ENCODE assay signal across 9 cellular contexts in genomic region chr9:111632051-111632450, GRCh38. TPM values are rescaled to one million over a fixed set of nuclear protein-coding genes. Genes with fewer than 3 reads are reported as not detected.
DNase-seq lines count a peak whose midpoint lies in the region; ATAC-seq, FAIRE-seq and TF ChIP-seq lines count a peak whose summit lies in the region.
"Had no signal": no experiment of that assay in that cellular context is flagged by ENCODE, and none has a peak within 500 bp of the region (broad histone marks: within the 10 kb centered on the region; RNA-seq: fewer than 3 reads in every experiment).

No MANE protein-coding gene starts in this region.

- no peak for DNase-seq in activated naive CD4-positive, alpha-beta T cell treated with anti-CD3 and anti-CD28 coated beads, Interleukin-2, amount 50 U/mL, for 16 hours
- peak; percentile 23 for DNase-seq in HepG2 (ENCODE audit: low spot score)
- DNase-seq in upper lobe of left lung, result no peak
- DNase-seq in NCI-H187 treated with DMSO at 0.1 percent for 48 hours (lab: John Stamatoyannopoulos, UW), result no peak
- no peak for DNase-seq in COR-L47 (lab: John Stamatoyannopoulos, UW)

- H3K27ac ChIP-seq in HepG2 (ENCODE audit: extremely low read length, insufficient read depth, low read length) (peak overlapping the region; percentile 80), upper lobe of left lung (peak overlapping the region; percentile 89 to 95 (median 91))

- no peak for TF ChIP-seq RAD21 in HepG2 (CRISPR knock-in tag; IDR thresholded peaks at IDR 0.05)

- no TSS peak for BruUV-seq in HepG2 (replicated peaks; lab: Mats Ljungman, UMichigan)

- POLR2A ChIA-PET in HepG2 (lab: Yijun Ruan, JAX), result interaction anchor here (1.3 to 1.6 kb wide), 5 partner anchors 10 to 40 kb away, joined by 3 to 18 read pairs (median 5); partner anchors contain the start of genes GNG10 and PTGR1

- peak overlapping the region; percentile 99 for H3K4me3 Mint-ChIP-seq in activated naive CD4-positive, alpha-beta T cell treated with anti-CD3 and anti-CD28 coated beads, Interleukin-2, amount 50 U/mL, for 24 hours
- H3K4me3 Mint-ChIP-seq in activated naive CD8-positive, alpha-beta T cell, result peak overlapping the region; percentile 98

- H3K36me3 Mint-ChIP-seq in activated naive CD4-positive, alpha-beta T cell treated with anti-CD3 and anti-CD28 coated beads, Interleukin-2, amount 50 U/mL, for 24 hours, result peaks cover 3% of the 10 kb centered on the region
- peaks cover 3% of the 10 kb centered on the region for H3K36me3 Mint-ChIP-seq in activated naive CD8-positive, alpha-beta T cell

- TF ChIP-seq CTCF in HepG2 (CRISPR knock-in tag; IDR thresholded peaks at IDR 0.05), result no peak
- no peak for TF ChIP-seq CTCF in upper lobe of left lung (IDR thresholded peaks at IDR 0.05)

- H3K9me3 Mint-ChIP-seq in activated naive CD4-positive, alpha-beta T cell treated with anti-CD3 and anti-CD28 coated beads, Interleukin-2, amount 50 U/mL, for 24 hours, result no peaks in the 10 kb centered on the region
- H3K9me3 Mint-ChIP-seq in activated naive CD8-positive, alpha-beta T cell (ENCODE audit: low read depth), result no peaks in the 10 kb centered on the region

- no peak for FAIRE-seq in HepG2 (lab: Jason Lieb, UNC)
- FAIRE-seq: endometrium had no signal

- ATAC-seq in HepG2 (no peak), upper lobe of left lung (ENCODE audit: low FRiP score in 2 of 2) (no peak), HG02885 (IDR thresholded peaks at IDR 0.05; ENCODE audit: poor library complexity, unreplicated experiment) (no peak)

- TF ChIP-seq EP300 in HepG2 (IDR thresholded peaks at IDR 0.05; ENCODE audit: low read depth in 2 of 2, low read length in 2 of 2) (no peak), HepG2 (CRISPR knock-in tag; IDR thresholded peaks at IDR 0.05; ENCODE audit: borderline replicate concordance) (no peak), upper lobe of left lung (IDR thresholded peaks at IDR 0.05) (no peak)

- 10% methylated on average over 5 of the region's 5 CpGs for WGBS in HepG2 (ENCODE audit: low lambda C conversion rate)
- 36 to 42% methylated on average over 5 of the region's 5 CpGs for WGBS in upper lobe of left lung, 2 donors

- no peaks in the 10 kb centered on the region for H3K9me3 ChIP-seq in HepG2 (ENCODE audit: low read length)
- H3K9me3 ChIP-seq in upper lobe of left lung, result no peaks in the 10 kb centered on the region

- peaks cover 57% of the 10 kb centered on the region for H3K79me2 ChIP-seq in HepG2 (ENCODE audit: insufficient read depth, low read length)

- peak overlapping the region; percentile 89 for H3K27ac Mint-ChIP-seq in activated naive CD4-positive, alpha-beta T cell treated with anti-CD3 and anti-CD28 coated beads, Interleukin-2, amount 50 U/mL, for 24 hours
- peak overlapping the region; percentile 91 for H3K27ac Mint-ChIP-seq in activated naive CD8-positive, alpha-beta T cell

- H3K4me1 ChIP-seq in HepG2 (ENCODE audit: insufficient read depth, low read length) (peaks cover 65% of the 10 kb centered on the region), upper lobe of left lung (peaks cover 12 to 44% (median 32%) of the 10 kb centered on the region in 4 donors)

- H3K27me3 ChIP-seq in HepG2 (ENCODE audit: control insufficient read depth in 1 of 2, insufficient read depth in 2 of 2, low read length in 2 of 2), result no peaks in the 10 kb centered on the region; a peak in 1 of 5 replicates
- no peaks in the 10 kb centered on the region for H3K27me3 ChIP-seq in upper lobe of left lung

- H3K4me2 ChIP-seq in HepG2 (ENCODE audit: low read depth, low read length), result peak overlapping the region; percentile 89

- intact Hi-C loops in HepG2 (cut with micrococcal nuclease; ENCODE audit: unreplicated experiment), result no loop called here

- in situ Hi-C loops in HepG2 (cut with HindIII; ENCODE audit: extremely low pct_ligation_motif_present, low pct_unique_long_range_greater_than_20kb), result no loop called here

- TF ChIP-seq POLR2A in HepG2 (IDR thresholded peaks at IDR 0.05; ENCODE audit: insufficient read depth in 1 of 2, low read depth in 2 of 2, low read length in 2 of 2) (peak in 1 of 2 experiments; percentile 47; a peak in 1 of 4 replicates), upper lobe of left lung (IDR thresholded peaks at IDR 0.05) (no peak)

- no peaks in the 10 kb centered on the region for H3K27me3 Mint-ChIP-seq in activated naive CD4-positive, alpha-beta T cell treated with anti-CD3 and anti-CD28 coated beads, Interleukin-2, amount 50 U/mL, for 24 hours
- no peaks in the 10 kb centered on the region for H3K27me3 Mint-ChIP-seq in activated naive CD8-positive, alpha-beta T cell

- peaks cover 46% of the 10 kb centered on the region for H3K4me1 Mint-ChIP-seq in activated naive CD4-positive, alpha-beta T cell treated with anti-CD3 and anti-CD28 coated beads, Interleukin-2, amount 50 U/mL, for 24 hours
- H3K4me1 Mint-ChIP-seq in activated naive CD8-positive, alpha-beta T cell (ENCODE audit: low read depth), result peaks cover 47% of the 10 kb centered on the region

- no peak overlapping the region for H2AFZ ChIP-seq in HepG2 (ENCODE audit: low read length)

- CTCF ChIA-PET in HepG2 (lab: Yijun Ruan, JAX; ENCODE audit: low intra/inter-chr PET ratio, low total read pairs), result no interaction called here

- peak overlapping the region; percentile 72 to 98 (median 91) for H3K4me3 ChIP-seq in HepG2 (replicated peaks in 1 of 3; ENCODE audit: insufficient read depth in 1 of 3, low read depth in 2 of 3, low read length in 3 of 3)
- H3K4me3 ChIP-seq in upper lobe of left lung, result peak overlapping the region; percentile 73 to 86 (median 80)

- peaks cover 27% of the 10 kb centered on the region for H4K20me1 ChIP-seq in HepG2 (ENCODE audit: insufficient read depth, low read length)

- H3K36me3 ChIP-seq in HepG2 (replicated peaks in 1 of 2; ENCODE audit: control insufficient read depth in 1 of 2, insufficient read depth in 2 of 2, low read length in 2 of 2) (no peaks in the 10 kb centered on the region), upper lobe of left lung (no peaks in the 10 kb centered on the region)

- peak overlapping the region; percentile 96 for H3K9ac ChIP-seq in HepG2 (ENCODE audit: insufficient read depth, low read depth, low read length)

RNA-seq across cellular contexts. Expression of gene DNAJC25, which starts 0.9 kb away (rescaled TPM):
- total RNA-seq in HepG2 (2016; rRNA removed; fragmentation: Illumina TruSeq; extraction: Trizol), result 6.3 and 10.2 TPM in 2 replicates
- 2.4 and 2.5 TPM in 2 replicates for total RNA-seq in HepG2 (2016; cell fraction: cytosol; rRNA removed; fragmentation: Illumina TruSeq; extraction: Trizol; ENCODE audit: low read depth)
- 6.5 and 9.4 TPM in 2 replicates for total RNA-seq in HepG2 (2016; cell fraction: insoluble cytoplasmic fraction; rRNA removed; fragmentation: Illumina TruSeq; extraction: Trizol)
- total RNA-seq in HepG2 (2016; cell fraction: membrane; rRNA removed; fragmentation: Illumina TruSeq; extraction: Trizol), result 5.6 and 6.1 TPM in 2 replicates
- total RNA-seq in HepG2 (2016; cell fraction: nucleus; rRNA removed; fragmentation: Illumina TruSeq; extraction: Trizol), result 11.2 and 12.3 TPM in 2 replicates
- polyA plus RNA-seq in HepG2 (2011; rRNA removed), result 4.5 and 5.7 TPM in 2 replicates
- polyA plus RNA-seq in HepG2 (2011; cell fraction: cytosol; rRNA removed), result 3.0 and 3.2 TPM in 2 replicates
- 3.5 and 3.7 TPM in 2 replicates for polyA plus RNA-seq in HepG2 (2011; cell fraction: nucleus; rRNA removed)
- polyA plus RNA-seq in HepG2 (2012), result 4.8 and 8.4 TPM in 2 replicates
- 2.4 and 2.8 TPM in 2 replicates for polyA plus RNA-seq in HepG2 (2016; cell fraction: cytosol; fragmentation: Illumina TruSeq; extraction: Trizol; ENCODE audit: low read depth)
- polyA plus RNA-seq in HepG2 (2016; cell fraction: insoluble cytoplasmic fraction; fragmentation: Illumina TruSeq; extraction: Trizol; ENCODE audit: low read depth), result 7.8 TPM in 2 replicates
- polyA plus RNA-seq in HepG2 (2016; cell fraction: membrane; fragmentation: Illumina TruSeq; extraction: Trizol; ENCODE audit: low read depth), result 5.4 and 6.1 TPM in 2 replicates
- polyA plus RNA-seq in HepG2 (2016; cell fraction: nucleus; fragmentation: Illumina TruSeq; extraction: Trizol; ENCODE audit: insufficient read depth, low read depth), result 25.6 and 26.2 TPM in 2 replicates
- 1.5 and 1.8 TPM in 2 replicates for polyA minus RNA-seq in HepG2 (2011; rRNA and poly(A)+ RNA removed; ENCODE audit: low replicate concordance)
- polyA minus RNA-seq in HepG2 (2011; cell fraction: cytosol; rRNA and poly(A)+ RNA removed), result 0.79 and 1.7 TPM in 2 replicates
- polyA minus RNA-seq in HepG2 (2011; cell fraction: nucleus; rRNA and poly(A)+ RNA removed), result 5.7 and 6.7 TPM in 2 replicates
- total RNA-seq in upper lobe of left lung, result 10 to 100 TPM in 2 of 6 donors, 1 to 10 TPM in 4; 4.5 to 12.2 (median 7.2) TPM

RNA-seq across cellular contexts. Expression of gene GNG10, which starts 29.4 kb away (rescaled TPM):
- total RNA-seq in HepG2 (2016; rRNA removed; fragmentation: Illumina TruSeq; extraction: Trizol), result 29.8 and 45.0 TPM in 2 replicates
- 36.2 and 49.1 TPM in 2 replicates for total RNA-seq in HepG2 (2016; cell fraction: cytosol; rRNA removed; fragmentation: Illumina TruSeq; extraction: Trizol; ENCODE audit: low read depth)
- total RNA-seq in HepG2 (2016; cell fraction: insoluble cytoplasmic fraction; rRNA removed; fragmentation: Illumina TruSeq; extraction: Trizol), result 32.9 and 43.3 TPM in 2 replicates
- total RNA-seq in HepG2 (2016; cell fraction: membrane; rRNA removed; fragmentation: Illumina TruSeq; extraction: Trizol), result 68.2 and 69.9 TPM in 2 replicates
- total RNA-seq in HepG2 (2016; cell fraction: nucleus; rRNA removed; fragmentation: Illumina TruSeq; extraction: Trizol), result 14.3 and 15.8 TPM in 2 replicates
- polyA plus RNA-seq in HepG2 (2011; rRNA removed), result 29.8 and 32.4 TPM in 2 replicates
- 23.4 and 29.9 TPM in 2 replicates for polyA plus RNA-seq in HepG2 (2011; cell fraction: cytosol; rRNA removed)
- 4.6 and 7.7 TPM in 2 replicates for polyA plus RNA-seq in HepG2 (2011; cell fraction: nucleus; rRNA removed)
- 23.6 and 24.8 TPM in 2 replicates for polyA plus RNA-seq in HepG2 (2012)
- polyA plus RNA-seq in HepG2 (2016; cell fraction: cytosol; fragmentation: Illumina TruSeq; extraction: Trizol; ENCODE audit: low read depth), result 74.7 and 106 TPM in 2 replicates
- polyA plus RNA-seq in HepG2 (2016; cell fraction: insoluble cytoplasmic fraction; fragmentation: Illumina TruSeq; extraction: Trizol; ENCODE audit: low read depth), result 66.2 and 74.2 TPM in 2 replicates
- polyA plus RNA-seq in HepG2 (2016; cell fraction: membrane; fragmentation: Illumina TruSeq; extraction: Trizol; ENCODE audit: low read depth), result 103 and 108 TPM in 2 replicates
- 32.3 and 39.9 TPM in 2 replicates for polyA plus RNA-seq in HepG2 (2016; cell fraction: nucleus; fragmentation: Illumina TruSeq; extraction: Trizol; ENCODE audit: insufficient read depth, low read depth)
- polyA minus RNA-seq in HepG2 (2011; rRNA and poly(A)+ RNA removed; ENCODE audit: low replicate concordance), result 5.4 and 7.5 TPM in 2 replicates
- 4.7 and 5.0 TPM in 2 replicates for polyA minus RNA-seq in HepG2 (2011; cell fraction: cytosol; rRNA and poly(A)+ RNA removed)
- 5.4 and 5.7 TPM in 2 replicates for polyA minus RNA-seq in HepG2 (2011; cell fraction: nucleus; rRNA and poly(A)+ RNA removed)
- 10 to 100 TPM; 18.8 to 62.2 (median 39.6) TPM for total RNA-seq in upper lobe of left lung

RNA-seq across cellular contexts. Expression of gene PTGR1, which starts 32.6 kb away (rescaled TPM):
- total RNA-seq in HepG2 (2016; rRNA removed; fragmentation: Illumina TruSeq; extraction: Trizol), result 15.8 and 22.5 TPM in 2 replicates
- 9.9 TPM in 2 replicates for total RNA-seq in HepG2 (2016; cell fraction: cytosol; rRNA removed; fragmentation: Illumina TruSeq; extraction: Trizol; ENCODE audit: low read depth)
- total RNA-seq in HepG2 (2016; cell fraction: insoluble cytoplasmic fraction; rRNA removed; fragmentation: Illumina TruSeq; extraction: Trizol), result 15.5 and 22.6 TPM in 2 replicates
- 6.7 and 8.4 TPM in 2 replicates for total RNA-seq in HepG2 (2016; cell fraction: membrane; rRNA removed; fragmentation: Illumina TruSeq; extraction: Trizol)
- total RNA-seq in HepG2 (2016; cell fraction: nucleus; rRNA removed; fragmentation: Illumina TruSeq; extraction: Trizol), result 4.8 and 6.2 TPM in 2 replicates
- 5.0 and 6.0 TPM in 2 replicates for polyA plus RNA-seq in HepG2 (2011; rRNA removed)
- polyA plus RNA-seq in HepG2 (2011; cell fraction: cytosol; rRNA removed), result 5.4 and 6.0 TPM in 2 replicates
- polyA plus RNA-seq in HepG2 (2011; cell fraction: nucleus; rRNA removed), result 2.1 and 2.9 TPM in 2 replicates
- 10.6 and 11.6 TPM in 2 replicates for polyA plus RNA-seq in HepG2 (2012)
- polyA plus RNA-seq in HepG2 (2016; cell fraction: cytosol; fragmentation: Illumina TruSeq; extraction: Trizol; ENCODE audit: low read depth), result 5.1 and 5.3 TPM in 2 replicates
- 21.3 and 24.8 TPM in 2 replicates for polyA plus RNA-seq in HepG2 (2016; cell fraction: insoluble cytoplasmic fraction; fragmentation: Illumina TruSeq; extraction: Trizol; ENCODE audit: low read depth)
- polyA plus RNA-seq in HepG2 (2016; cell fraction: membrane; fragmentation: Illumina TruSeq; extraction: Trizol; ENCODE audit: low read depth), result 4.1 and 4.5 TPM in 2 replicates
- polyA plus RNA-seq in HepG2 (2016; cell fraction: nucleus; fragmentation: Illumina TruSeq; extraction: Trizol; ENCODE audit: insufficient read depth, low read depth), result 10.1 and 12.6 TPM in 2 replicates
- polyA minus RNA-seq in HepG2 (2011; rRNA and poly(A)+ RNA removed; ENCODE audit: low replicate concordance), result 2.8 and 54.6 TPM in 2 replicates
- polyA minus RNA-seq in HepG2 (2011; cell fraction: cytosol; rRNA and poly(A)+ RNA removed), result 3.1 and 4.8 TPM in 2 replicates
- 5.5 TPM in 2 replicates for polyA minus RNA-seq in HepG2 (2011; cell fraction: nucleus; rRNA and poly(A)+ RNA removed)
- total RNA-seq in upper lobe of left lung, result 10 to 100 TPM; 26.9 to 66.7 (median 35.9) TPM
